ENCODE assay signal across 1 cellular context in the genomic region with DNA sequence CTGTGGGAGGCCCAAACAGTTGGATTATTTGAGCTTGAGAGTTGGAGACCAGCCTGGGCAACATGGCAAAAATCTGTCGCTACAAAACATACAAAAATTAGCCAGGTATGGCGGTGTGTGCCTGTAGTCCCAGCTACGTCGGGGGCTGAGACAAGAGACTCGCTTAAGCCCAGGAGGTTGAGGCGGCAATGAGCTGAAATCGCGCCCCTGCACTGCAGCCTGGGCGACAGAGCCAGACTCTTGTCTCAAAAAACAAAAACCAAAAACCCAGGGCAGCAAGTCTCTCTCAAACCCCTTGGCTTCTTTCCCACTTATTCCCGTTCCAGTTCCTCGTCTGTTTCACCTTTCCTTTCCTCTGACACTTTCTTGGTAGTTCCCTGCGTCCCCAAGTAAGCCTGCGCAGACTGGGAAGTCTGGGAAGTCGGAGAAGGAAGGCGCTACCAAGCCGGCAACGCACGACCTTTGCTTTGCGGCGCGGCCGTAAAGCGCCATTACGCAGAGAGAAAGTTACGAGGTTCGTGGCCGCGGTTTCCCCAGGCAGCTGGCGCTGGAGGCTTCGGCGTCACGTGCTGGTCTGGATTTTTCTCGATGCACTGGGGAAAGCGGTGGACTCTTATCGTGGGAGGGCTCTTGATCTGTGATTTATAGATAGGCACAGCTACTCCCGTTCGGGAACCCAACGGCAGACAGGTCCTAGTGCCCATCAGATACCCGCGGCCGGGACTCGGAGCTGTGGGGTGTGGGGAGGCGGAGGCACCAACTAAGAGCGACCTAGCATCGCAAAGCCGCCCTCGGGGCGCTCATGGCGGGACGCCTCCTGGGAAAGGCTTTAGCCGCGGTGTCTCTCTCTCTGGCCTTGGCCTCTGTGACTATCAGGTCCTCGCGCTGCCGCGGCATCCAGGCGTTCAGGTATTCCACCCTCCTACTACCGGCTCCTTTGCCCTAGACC.
A peak's percentile ranks its signal among the peaks of the same experiment; 100 is the strongest.
TF ChIP-seq lines count a peak whose summit lies in the region.

A gene with protein sequence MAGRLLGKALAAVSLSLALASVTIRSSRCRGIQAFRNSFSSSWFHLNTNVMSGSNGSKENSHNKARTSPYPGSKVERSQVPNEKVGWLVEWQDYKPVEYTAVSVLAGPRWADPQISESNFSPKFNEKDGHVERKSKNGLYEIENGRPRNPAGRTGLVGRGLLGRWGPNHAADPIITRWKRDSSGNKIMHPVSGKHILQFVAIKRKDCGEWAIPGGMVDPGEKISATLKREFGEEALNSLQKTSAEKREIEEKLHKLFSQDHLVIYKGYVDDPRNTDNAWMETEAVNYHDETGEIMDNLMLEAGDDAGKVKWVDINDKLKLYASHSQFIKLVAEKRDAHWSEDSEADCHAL (plus strand): TSS at position 470 of the 949 bp plus-strand sequence. CDS start 333 bp downstream, at position 803.

TF ChIP-seq in K562, 482 proteins besides CTCF, POLR2A, EP300 and RAD21 (continued from another document and continues in another):
- TF ChIP-seq ZNF512 (tag; IDR thresholded peaks at IDR 0.05) (no peak), GABPB1 (CRISPR knock-in tag; IDR thresholded peaks at IDR 0.05) (peak; percentile 70), STAG1 (CRISPR knock-in tag; IDR thresholded peaks at IDR 0.05; ENCODE audit: borderline replicate concordance) (no peak), SP1 (CRISPR knock-in tag; IDR thresholded peaks at IDR 0.05) (peak; percentile 66), ZNF583 (CRISPR knock-in tag; IDR thresholded peaks at IDR 0.05) (0 out of 2 replicates have a peak, but pooled peaks have one; percentile 30), IRF1 (CRISPR knock-in tag; IDR thresholded peaks at IDR 0.05; ENCODE audit: borderline replicate concordance) (no peak), ZNF232 (CRISPR knock-in tag; IDR thresholded peaks at IDR 0.05) (peak; percentile 58; the same call in 1 of the 2 replicates), HNRNPLL (IDR thresholded peaks at IDR 0.05; ENCODE audit: low read depth, low read length, poor library complexity, severe bottlenecking) (peak; percentile 94), TCF7 (IDR thresholded peaks at IDR 0.05; ENCODE audit: borderline replicate concordance) (peak; percentile 66; the same call in 1 of the 2 replicates), ZNF347 (CRISPR knock-in tag; IDR thresholded peaks at IDR 0.05; ENCODE audit: low read depth) (no peak), U2AF2 (optimal IDR thresholded peaks at IDR 0.05; ENCODE audit: low read depth, low read length) (no peak), XRCC5 (IDR thresholded peaks at IDR 0.05; ENCODE audit: low read depth, low read length) (peak; percentile 82; the same call in 1 of the 2 replicates), ZNF311 (CRISPR knock-in tag; IDR thresholded peaks at IDR 0.05) (no peak), HDAC3 (IDR thresholded peaks at IDR 0.05; ENCODE audit: borderline replicate concordance, partially characterized antibody) (no peak), ZKSCAN8 (CRISPR knock-in tag; IDR thresholded peaks at IDR 0.05) (no peak), ZNF24 (IDR thresholded peaks at IDR 0.05) (no peak), EGR1 (conservative IDR thresholded peaks at IDR 0.05) (0 out of 2 replicates have a peak, but pooled peaks have one; percentile 23), PRPF4 (IDR thresholded peaks at IDR 0.05; ENCODE audit: insufficient read depth, low read depth, low read length, poor library complexity, severe bottlenecking) (no peak), PTTG1 (tag; IDR thresholded peaks at IDR 0.05; ENCODE audit: low read depth) (no peak), PURB (CRISPR knock-in tag; IDR thresholded peaks at IDR 0.05; ENCODE audit: low read depth) (no peak), RBFOX2 (IDR thresholded peaks at IDR 0.05; ENCODE audit: low read depth, low read length) (peak; percentile 89), PYGO2 (tag; IDR thresholded peaks at IDR 0.05) (no peak), MTA2 (IDR thresholded peaks at IDR 0.05; ENCODE audit: low read depth) (no peak), MAX (CRISPR knock-in tag; IDR thresholded peaks at IDR 0.05) (peak; percentile 81), ZFP36 (IDR thresholded peaks at IDR 0.05; ENCODE audit: low read depth, low read length, partially characterized antibody) (no peak), BMI1 (IDR thresholded peaks at IDR 0.05; ENCODE audit: low read length) (no peak), GATAD2B (IDR thresholded peaks at IDR 0.05; ENCODE audit: borderline replicate concordance) (no peak), TAF15 (IDR thresholded peaks at IDR 0.05; ENCODE audit: low read depth, low read length) (no peak), PML (IDR thresholded peaks at IDR 0.05; ENCODE audit: low read length) (peak; percentile 65; the same call in 1 of the 2 replicates), SAP30 (IDR thresholded peaks at IDR 0.05; ENCODE audit: borderline replicate concordance, insufficient read depth, low read depth, low read length, poor library complexity, severe bottlenecking) (no peak), RBM34 (IDR thresholded peaks at IDR 0.05; ENCODE audit: borderline replicate concordance, insufficient read depth, low read length) (no peak), ZNF77 (CRISPR knock-in tag; IDR thresholded peaks at IDR 0.05) (no peak), GTF2F1 (IDR thresholded peaks at IDR 0.05; ENCODE audit: low read depth, low read length) (0 out of 2 replicates have a peak, but pooled peaks have one; percentile 45), SLC30A9 (CRISPR knock-in tag; IDR thresholded peaks at IDR 0.05) (no peak), ZNF79 (CRISPR knock-in tag; IDR thresholded peaks at IDR 0.05; ENCODE audit: low read depth) (no peak), YY1 (IDR thresholded peaks at IDR 0.05; ENCODE audit: borderline replicate concordance in 1 of 3, control insufficient read depth in 1 of 3, extremely low read depth in 1 of 3, insufficient read depth in 3 of 3, insufficient read length in 1 of 3, insufficient replicate concordance in 2 of 3, low read depth in 1 of 3, low read length in 2 of 3) (peak in 2 of 3 experiments; percentile 52 to 53)
- TF ChIP-seq, protein P1, sequence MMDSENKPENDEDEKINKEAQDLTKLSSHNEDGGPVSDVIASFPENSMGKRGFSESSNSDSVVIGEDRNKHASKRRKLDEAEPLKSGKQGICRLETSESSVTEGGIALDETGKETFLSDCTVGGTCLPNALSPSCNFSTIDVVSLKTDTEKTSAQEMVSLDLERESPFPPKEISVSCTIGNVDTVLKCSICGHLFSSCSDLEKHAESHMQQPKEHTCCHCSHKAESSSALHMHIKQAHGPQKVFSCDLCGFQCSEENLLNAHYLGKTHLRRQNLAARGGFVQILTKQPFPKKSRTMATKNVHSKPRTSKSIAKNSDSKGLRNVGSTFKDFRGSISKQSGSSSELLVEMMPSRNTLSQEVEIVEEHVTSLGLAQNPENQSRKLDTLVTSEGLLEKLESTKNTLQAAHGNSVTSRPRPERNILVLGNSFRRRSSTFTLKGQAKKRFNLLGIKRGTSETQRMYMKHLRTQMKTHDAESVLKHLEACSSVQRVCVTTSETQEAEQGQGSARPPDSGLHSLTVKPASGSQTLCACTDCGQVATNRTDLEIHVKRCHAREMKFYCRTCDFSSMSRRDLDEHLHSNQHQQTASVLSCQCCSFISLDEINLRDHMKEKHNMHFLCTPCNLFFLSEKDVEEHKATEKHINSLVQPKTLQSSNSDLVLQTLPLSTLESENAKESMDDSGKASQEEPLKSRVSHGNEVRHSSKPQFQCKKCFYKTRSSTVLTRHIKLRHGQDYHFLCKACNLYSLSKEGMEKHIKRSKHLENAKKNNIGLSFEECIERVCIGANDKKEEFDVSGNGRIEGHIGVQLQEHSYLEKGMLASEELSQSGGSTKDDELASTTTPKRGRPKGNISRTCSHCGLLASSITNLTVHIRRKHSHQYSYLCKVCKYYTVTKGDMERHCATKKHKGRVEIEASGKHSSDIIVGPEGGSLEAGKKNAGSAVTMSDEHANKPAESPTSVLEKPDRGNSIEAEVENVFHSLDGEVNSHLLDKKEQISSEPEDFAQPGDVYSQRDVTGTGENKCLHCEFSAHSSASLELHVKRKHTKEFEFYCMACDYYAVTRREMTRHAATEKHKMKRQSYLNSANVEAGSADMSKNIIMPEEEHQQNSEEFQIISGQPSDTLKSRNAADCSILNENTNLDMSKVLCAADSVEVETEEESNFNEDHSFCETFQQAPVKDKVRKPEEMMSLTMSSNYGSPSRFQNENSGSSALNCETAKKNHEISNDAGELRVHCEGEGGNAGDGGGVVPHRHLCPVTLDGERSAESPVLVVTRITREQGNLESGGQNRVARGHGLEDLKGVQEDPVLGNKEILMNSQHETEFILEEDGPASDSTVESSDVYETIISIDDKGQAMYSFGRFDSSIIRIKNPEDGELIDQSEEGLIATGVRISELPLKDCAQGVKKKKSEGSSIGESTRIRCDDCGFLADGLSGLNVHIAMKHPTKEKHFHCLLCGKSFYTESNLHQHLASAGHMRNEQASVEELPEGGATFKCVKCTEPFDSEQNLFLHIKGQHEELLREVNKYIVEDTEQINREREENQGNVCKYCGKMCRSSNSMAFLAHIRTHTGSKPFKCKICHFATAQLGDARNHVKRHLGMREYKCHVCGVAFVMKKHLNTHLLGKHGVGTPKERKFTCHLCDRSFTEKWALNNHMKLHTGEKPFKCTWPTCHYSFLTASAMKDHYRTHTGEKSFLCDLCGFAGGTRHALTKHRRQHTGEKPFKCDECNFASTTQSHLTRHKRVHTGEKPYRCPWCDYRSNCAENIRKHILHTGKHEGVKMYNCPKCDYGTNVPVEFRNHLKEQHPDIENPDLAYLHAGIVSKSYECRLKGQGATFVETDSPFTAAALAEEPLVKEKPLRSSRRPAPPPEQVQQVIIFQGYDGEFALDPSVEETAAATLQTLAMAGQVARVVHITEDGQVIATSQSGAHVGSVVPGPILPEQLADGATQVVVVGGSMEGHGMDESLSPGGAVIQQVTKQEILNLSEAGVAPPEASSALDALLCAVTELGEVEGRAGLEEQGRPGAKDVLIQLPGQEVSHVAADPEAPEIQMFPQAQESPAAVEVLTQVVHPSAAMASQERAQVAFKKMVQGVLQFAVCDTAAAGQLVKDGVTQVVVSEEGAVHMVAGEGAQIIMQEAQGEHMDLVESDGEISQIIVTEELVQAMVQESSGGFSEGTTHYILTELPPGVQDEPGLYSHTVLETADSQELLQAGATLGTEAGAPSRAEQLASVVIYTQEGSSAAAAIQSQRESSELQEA (IDR thresholded peaks at IDR 0.05; ENCODE audit: low read depth), result no peak
- TF ChIP-seq, protein P2, sequence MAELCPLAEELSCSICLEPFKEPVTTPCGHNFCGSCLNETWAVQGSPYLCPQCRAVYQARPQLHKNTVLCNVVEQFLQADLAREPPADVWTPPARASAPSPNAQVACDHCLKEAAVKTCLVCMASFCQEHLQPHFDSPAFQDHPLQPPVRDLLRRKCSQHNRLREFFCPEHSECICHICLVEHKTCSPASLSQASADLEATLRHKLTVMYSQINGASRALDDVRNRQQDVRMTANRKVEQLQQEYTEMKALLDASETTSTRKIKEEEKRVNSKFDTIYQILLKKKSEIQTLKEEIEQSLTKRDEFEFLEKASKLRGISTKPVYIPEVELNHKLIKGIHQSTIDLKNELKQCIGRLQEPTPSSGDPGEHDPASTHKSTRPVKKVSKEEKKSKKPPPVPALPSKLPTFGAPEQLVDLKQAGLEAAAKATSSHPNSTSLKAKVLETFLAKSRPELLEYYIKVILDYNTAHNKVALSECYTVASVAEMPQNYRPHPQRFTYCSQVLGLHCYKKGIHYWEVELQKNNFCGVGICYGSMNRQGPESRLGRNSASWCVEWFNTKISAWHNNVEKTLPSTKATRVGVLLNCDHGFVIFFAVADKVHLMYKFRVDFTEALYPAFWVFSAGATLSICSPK (IDR thresholded peaks at IDR 0.05; ENCODE audit: borderline replicate concordance), result no peak
- TF ChIP-seq, protein P3, sequence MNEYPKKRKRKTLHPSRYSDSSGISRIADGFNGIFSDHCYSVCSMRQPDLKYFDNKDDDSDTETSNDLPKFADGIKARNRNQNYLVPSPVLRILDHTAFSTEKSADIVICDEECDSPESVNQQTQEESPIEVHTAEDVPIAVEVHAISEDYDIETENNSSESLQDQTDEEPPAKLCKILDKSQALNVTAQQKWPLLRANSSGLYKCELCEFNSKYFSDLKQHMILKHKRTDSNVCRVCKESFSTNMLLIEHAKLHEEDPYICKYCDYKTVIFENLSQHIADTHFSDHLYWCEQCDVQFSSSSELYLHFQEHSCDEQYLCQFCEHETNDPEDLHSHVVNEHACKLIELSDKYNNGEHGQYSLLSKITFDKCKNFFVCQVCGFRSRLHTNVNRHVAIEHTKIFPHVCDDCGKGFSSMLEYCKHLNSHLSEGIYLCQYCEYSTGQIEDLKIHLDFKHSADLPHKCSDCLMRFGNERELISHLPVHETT (CRISPR knock-in tag; conservative IDR thresholded peaks at IDR 0.05 in 1 of 2, IDR thresholded peaks at IDR 0.05 in 1 of 2), result 0 out of 4 replicates have a peak, but pooled peaks of 1 of the 2 experiments have one; percentile 17
